ENCODE assay signal across 1 cellular context in genomic region chrX:15382809-15383208, GRCh38.
TF ChIP-seq lines count a peak whose summit lies in the region.

No MANE protein-coding gene starts in this region.

TF ChIP-seq in IMR-90, 13 proteins besides CTCF, POLR2A, EP300 and RAD21:
- TF ChIP-seq CHD1 (IDR thresholded peaks at IDR 0.05; ENCODE audit: low read depth, low read length), result no peak
- no peak for TF ChIP-seq NFE2L2 (IDR thresholded peaks at IDR 0.05; ENCODE audit: low read depth, low read length)
- no peak for TF ChIP-seq BHLHE40 (IDR thresholded peaks at IDR 0.05; ENCODE audit: low read depth, low read length)
- no peak for TF ChIP-seq CEBPB (IDR thresholded peaks at IDR 0.05; ENCODE audit: low read depth, low read length)
- TF ChIP-seq MAFK (IDR thresholded peaks at IDR 0.05; ENCODE audit: low read depth, low read length), result no peak
- TF ChIP-seq USF2 (IDR thresholded peaks at IDR 0.05; ENCODE audit: low read depth, low read length), result no peak
